ENCODE assay signal across 1 cellular context in the genomic region with DNA sequence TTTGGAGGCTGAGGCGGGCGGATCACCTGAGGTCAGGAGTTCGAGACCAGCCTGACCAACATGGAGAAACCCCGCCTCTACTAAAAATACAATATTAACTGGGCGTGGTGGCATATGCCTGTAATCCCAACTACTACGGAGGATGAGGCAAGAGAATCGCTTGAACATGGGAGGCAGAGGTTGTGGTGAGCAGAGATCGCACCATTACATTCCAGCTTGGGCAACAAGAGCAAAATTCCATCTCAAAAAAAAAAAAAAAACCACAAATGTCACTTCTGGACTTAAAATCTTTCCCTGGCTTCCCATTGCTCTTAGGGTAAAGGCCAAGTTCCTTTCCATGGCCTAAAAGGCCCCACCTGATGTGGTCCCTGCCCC. TPM values are rescaled to one million over a fixed set of nuclear protein-coding genes. Genes with fewer than 3 reads are reported as not detected.
"Had no signal": no experiment of that assay in that cellular context is flagged by ENCODE, and none has a peak within 500 bp of the region (broad histone marks: within the 10 kb centered on the region; RNA-seq: fewer than 3 reads in every experiment).

No MANE protein-coding gene starts in this region.

RNA-seq across cellular contexts. Expression of a gene that starts 5.4 kb away (rescaled TPM):
- polyA plus RNA-seq: immature natural killer cell had no signal
